Comparison of ENCODE assay signal across 1 cellular context in the genomic region with DNA sequence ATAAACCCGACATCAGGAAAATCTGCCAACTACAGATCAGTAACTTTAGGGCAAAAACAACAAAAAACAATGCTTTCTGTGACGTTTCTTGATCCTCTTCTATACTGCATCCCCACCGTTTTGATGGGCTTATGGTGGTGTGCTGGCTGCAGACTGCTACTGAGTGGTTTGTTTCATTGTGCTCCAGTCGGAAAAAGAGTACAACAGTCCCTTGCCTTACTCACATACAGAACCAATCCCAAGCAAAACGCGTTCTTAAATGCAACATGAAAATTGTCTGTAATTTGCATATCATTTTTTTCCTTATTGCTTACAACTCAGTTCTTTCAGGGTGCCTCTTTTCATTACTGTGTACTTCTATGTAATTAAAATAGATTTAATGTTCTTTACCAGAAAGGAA.
TF ChIP-seq lines count a peak whose summit lies in the region.

No MANE protein-coding gene starts in this region.

TF ChIP-seq in HepG2, 621 proteins besides CTCF, POLR2A, EP300 and RAD21 (continued from another document):
- TF ChIP-seq, protein P1, sequence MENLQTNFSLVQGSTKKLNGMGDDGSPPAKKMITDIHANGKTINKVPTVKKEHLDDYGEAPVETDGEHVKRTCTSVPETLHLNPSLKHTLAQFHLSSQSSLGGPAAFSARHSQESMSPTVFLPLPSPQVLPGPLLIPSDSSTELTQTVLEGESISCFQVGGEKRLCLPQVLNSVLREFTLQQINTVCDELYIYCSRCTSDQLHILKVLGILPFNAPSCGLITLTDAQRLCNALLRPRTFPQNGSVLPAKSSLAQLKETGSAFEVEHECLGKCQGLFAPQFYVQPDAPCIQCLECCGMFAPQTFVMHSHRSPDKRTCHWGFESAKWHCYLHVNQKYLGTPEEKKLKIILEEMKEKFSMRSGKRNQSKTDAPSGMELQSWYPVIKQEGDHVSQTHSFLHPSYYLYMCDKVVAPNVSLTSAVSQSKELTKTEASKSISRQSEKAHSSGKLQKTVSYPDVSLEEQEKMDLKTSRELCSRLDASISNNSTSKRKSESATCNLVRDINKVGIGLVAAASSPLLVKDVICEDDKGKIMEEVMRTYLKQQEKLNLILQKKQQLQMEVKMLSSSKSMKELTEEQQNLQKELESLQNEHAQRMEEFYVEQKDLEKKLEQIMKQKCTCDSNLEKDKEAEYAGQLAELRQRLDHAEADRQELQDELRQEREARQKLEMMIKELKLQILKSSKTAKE (CRISPR knock-in tag; IDR thresholded peaks at IDR 0.05; ENCODE audit: borderline replicate concordance), result no peak
- no peak for TF ChIP-seq HCFC1 (IDR thresholded peaks at IDR 0.05; ENCODE audit: low read depth, low read length)
- no peak for TF ChIP-seq RCOR2 (CRISPR knock-in tag; IDR thresholded peaks at IDR 0.05)
- TF ChIP-seq PHB2 (IDR thresholded peaks at IDR 0.05; ENCODE audit: partially characterized antibody), result no peak
- TF ChIP-seq, protein P2, sequence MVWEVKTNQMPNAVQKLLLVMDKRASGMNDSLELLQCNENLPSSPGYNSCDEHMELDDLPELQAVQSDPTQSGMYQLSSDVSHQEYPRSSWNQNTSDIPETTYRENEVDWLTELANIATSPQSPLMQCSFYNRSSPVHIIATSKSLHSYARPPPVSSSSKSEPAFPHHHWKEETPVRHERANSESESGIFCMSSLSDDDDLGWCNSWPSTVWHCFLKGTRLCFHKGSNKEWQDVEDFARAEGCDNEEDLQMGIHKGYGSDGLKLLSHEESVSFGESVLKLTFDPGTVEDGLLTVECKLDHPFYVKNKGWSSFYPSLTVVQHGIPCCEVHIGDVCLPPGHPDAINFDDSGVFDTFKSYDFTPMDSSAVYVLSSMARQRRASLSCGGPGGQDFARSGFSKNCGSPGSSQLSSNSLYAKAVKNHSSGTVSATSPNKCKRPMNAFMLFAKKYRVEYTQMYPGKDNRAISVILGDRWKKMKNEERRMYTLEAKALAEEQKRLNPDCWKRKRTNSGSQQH (CRISPR knock-in tag; IDR thresholded peaks at IDR 0.05; ENCODE audit: low read depth), result no peak
- TF ChIP-seq, protein P3, sequence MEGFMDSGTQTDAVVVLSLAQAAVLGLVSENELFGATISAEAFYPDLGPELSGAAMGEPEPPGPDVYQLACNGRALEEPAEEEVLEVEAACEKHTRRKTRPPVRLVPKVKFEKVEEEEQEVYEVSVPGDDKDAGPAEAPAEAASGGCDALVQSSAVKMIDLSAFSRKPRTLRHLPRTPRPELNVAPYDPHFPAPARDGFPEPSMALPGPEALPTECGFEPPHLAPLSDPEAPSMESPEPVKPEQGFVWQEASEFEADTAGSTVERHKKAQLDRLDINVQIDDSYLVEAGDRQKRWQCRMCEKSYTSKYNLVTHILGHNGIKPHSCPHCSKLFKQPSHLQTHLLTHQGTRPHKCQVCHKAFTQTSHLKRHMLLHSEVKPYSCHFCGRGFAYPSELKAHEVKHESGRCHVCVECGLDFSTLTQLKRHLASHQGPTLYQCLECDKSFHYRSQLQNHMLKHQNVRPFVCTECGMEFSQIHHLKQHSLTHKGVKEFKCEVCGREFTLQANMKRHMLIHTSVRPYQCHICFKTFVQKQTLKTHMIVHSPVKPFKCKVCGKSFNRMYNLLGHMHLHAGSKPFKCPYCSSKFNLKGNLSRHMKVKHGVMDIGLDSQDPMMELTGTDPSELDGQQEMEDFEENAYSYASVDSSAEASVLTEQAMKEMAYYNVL (CRISPR knock-in tag; IDR thresholded peaks at IDR 0.05; ENCODE audit: borderline replicate concordance), result no peak
- TF ChIP-seq, protein P4, sequence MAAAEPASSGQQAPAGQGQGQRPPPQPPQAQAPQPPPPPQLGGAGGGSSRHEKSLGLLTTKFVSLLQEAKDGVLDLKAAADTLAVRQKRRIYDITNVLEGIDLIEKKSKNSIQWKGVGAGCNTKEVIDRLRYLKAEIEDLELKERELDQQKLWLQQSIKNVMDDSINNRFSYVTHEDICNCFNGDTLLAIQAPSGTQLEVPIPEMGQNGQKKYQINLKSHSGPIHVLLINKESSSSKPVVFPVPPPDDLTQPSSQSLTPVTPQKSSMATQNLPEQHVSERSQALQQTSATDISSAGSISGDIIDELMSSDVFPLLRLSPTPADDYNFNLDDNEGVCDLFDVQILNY (CRISPR knock-in tag; conservative IDR thresholded peaks at IDR 0.05), result no peak
- TF ChIP-seq, protein P5, sequence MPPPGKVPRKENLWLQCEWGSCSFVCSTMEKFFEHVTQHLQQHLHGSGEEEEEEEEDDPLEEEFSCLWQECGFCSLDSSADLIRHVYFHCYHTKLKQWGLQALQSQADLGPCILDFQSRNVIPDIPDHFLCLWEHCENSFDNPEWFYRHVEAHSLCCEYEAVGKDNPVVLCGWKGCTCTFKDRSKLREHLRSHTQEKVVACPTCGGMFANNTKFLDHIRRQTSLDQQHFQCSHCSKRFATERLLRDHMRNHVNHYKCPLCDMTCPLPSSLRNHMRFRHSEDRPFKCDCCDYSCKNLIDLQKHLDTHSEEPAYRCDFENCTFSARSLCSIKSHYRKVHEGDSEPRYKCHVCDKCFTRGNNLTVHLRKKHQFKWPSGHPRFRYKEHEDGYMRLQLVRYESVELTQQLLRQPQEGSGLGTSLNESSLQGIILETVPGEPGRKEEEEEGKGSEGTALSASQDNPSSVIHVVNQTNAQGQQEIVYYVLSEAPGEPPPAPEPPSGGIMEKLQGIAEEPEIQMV (CRISPR knock-in tag; IDR thresholded peaks at IDR 0.05; ENCODE audit: low read depth), result no peak
- TF ChIP-seq ZMYM2 (CRISPR knock-in tag; IDR thresholded peaks at IDR 0.05), result no peak
- TF ChIP-seq HNRNPK (IDR thresholded peaks at IDR 0.05; ENCODE audit: low read depth, low read length, poor library complexity, severe bottlenecking), result no peak
- no peak for TF ChIP-seq ZBTB7A (CRISPR knock-in tag; IDR thresholded peaks at IDR 0.05)
- TF ChIP-seq, protein P6, sequence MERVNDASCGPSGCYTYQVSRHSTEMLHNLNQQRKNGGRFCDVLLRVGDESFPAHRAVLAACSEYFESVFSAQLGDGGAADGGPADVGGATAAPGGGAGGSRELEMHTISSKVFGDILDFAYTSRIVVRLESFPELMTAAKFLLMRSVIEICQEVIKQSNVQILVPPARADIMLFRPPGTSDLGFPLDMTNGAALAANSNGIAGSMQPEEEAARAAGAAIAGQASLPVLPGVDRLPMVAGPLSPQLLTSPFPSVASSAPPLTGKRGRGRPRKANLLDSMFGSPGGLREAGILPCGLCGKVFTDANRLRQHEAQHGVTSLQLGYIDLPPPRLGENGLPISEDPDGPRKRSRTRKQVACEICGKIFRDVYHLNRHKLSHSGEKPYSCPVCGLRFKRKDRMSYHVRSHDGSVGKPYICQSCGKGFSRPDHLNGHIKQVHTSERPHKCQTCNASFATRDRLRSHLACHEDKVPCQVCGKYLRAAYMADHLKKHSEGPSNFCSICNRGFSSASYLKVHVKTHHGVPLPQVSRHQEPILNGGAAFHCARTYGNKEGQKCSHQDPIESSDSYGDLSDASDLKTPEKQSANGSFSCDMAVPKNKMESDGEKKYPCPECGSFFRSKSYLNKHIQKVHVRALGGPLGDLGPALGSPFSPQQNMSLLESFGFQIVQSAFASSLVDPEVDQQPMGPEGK (CRISPR knock-in tag; IDR thresholded peaks at IDR 0.05), result no peak
- no peak for TF ChIP-seq FOXK2 (IDR thresholded peaks at IDR 0.05)
- TF ChIP-seq ZNF891 (CRISPR knock-in tag; IDR thresholded peaks at IDR 0.05), result no peak
- no peak for TF ChIP-seq DMAP1 (CRISPR knock-in tag; IDR thresholded peaks at IDR 0.05)
- TF ChIP-seq, protein P7, sequence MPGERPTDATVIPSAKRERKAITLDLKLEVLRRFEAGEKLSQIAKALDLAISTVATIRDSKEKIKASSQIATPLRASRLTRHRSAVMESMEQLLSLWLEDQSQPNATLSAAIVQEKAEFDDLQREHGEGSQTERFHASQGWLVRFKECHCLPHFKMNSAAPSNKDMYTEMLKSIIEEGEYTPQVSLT (CRISPR knock-in tag; IDR thresholded peaks at IDR 0.05; ENCODE audit: borderline replicate concordance, low read depth), result no peak
- TF ChIP-seq, protein P8, sequence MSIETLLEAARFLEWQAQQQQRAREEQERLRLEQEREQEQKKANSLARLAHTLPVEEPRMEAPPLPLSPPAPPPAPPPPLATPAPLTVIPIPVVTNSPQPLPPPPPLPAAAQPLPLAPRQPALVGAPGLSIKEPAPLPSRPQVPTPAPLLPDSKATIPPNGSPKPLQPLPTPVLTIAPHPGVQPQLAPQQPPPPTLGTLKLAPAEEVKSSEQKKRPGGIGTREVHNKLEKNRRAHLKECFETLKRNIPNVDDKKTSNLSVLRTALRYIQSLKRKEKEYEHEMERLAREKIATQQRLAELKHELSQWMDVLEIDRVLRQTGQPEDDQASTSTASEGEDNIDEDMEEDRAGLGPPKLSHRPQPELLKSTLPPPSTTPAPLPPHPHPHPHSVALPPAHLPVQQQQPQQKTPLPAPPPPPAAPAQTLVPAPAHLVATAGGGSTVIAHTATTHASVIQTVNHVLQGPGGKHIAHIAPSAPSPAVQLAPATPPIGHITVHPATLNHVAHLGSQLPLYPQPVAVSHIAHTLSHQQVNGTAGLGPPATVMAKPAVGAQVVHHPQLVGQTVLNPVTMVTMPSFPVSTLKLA (IDR thresholded peaks at IDR 0.05), result no peak
- no peak for TF ChIP-seq HIVEP1 (CRISPR knock-in tag; IDR thresholded peaks at IDR 0.05)
- TF ChIP-seq, protein P9, sequence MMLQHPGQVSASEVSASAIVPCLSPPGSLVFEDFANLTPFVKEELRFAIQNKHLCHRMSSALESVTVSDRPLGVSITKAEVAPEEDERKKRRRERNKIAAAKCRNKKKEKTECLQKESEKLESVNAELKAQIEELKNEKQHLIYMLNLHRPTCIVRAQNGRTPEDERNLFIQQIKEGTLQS (CRISPR knock-in tag; IDR thresholded peaks at IDR 0.05), result no peak
